ENCODE assay signal across 1 cellular context in the genomic region with DNA sequence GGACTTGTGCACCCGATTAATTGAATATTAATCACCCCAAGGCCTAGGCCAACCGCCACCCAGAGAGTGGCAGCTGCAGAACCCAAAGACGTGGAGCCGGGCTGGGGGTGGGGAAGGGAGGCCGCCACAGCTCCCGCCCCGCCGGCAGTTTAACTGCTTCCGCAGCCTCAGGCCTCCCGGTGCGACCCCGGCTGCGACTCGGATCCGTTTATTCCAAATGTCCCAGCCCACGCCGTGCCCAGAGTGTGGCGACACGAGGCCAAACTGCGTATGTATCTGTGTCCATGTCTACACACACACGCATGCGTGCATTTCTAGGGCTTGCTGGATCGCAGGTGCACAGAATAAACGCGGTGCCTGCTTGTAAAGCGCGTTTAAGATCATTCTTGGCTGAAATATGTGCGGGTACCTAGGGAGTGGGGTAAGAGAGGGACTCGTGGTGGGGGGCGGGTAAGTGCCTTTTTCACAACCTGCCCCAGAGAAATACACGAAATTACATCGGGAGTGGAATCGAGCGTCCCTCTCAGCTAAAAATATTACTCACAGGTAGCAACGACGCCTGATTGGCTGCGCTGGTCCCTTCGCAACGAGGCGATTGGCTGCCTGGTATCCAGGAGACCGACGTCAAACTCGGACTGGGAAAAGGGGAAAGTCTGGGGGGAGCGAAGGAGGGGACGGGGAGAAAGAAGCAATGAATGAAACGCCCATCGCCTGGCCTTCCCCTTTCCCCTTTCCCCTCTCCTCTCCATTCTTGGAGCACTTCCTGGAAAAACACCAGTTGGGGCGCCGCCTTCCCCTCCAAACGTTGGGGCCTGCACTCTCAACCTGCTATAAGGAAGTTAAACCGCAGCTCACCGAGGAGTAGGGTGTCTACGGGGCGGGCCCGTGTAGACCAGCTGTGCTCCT.
A peak's percentile ranks its signal among the peaks of the same experiment; 100 is the strongest.
TF ChIP-seq lines count a peak whose summit lies in the region.

No MANE protein-coding gene starts in this region.

TF ChIP-seq in HepG2, 621 proteins besides CTCF, POLR2A, EP300 and RAD21 (continued from another document and continues in another):
- TF ChIP-seq NFKB2 (CRISPR knock-in tag; IDR thresholded peaks at IDR 0.05; ENCODE audit: borderline replicate concordance) (peak; percentile 65; the same call in 1 of the 2 replicates), ZNF598 (CRISPR knock-in tag; IDR thresholded peaks at IDR 0.05; ENCODE audit: borderline replicate concordance) (peak; percentile 85; the same call in 1 of the 2 replicates), MYC (CRISPR knock-in tag; IDR thresholded peaks at IDR 0.05; ENCODE audit: borderline replicate concordance) (peak; percentile 74), TARDBP (CRISPR knock-in tag; IDR thresholded peaks at IDR 0.05) (peak; percentile 50; the same call in 1 of the 2 replicates), ZNF292 (CRISPR knock-in tag; IDR thresholded peaks at IDR 0.05; ENCODE audit: borderline replicate concordance, low read depth) (peak; percentile 52; the same call in 1 of the 2 replicates), ZNF367 (CRISPR knock-in tag; IDR thresholded peaks at IDR 0.05; ENCODE audit: borderline replicate concordance) (0 out of 2 replicates have a peak, but pooled peaks have one; percentile 40), EZH2 (conservative IDR thresholded peaks at IDR 0.05; ENCODE audit: low read depth, low read length) (no peak), RFX3 (CRISPR knock-in tag; IDR thresholded peaks at IDR 0.05) (peak; percentile 75), XRCC5 (optimal IDR thresholded peaks at IDR 0.05; ENCODE audit: low read length) (peak; percentile 70), FOXK2 (IDR thresholded peaks at IDR 0.05) (no peak), ZNF777 (CRISPR knock-in tag; IDR thresholded peaks at IDR 0.05) (no peak; the same call in 1 of the 2 replicates), ZNF326 (CRISPR knock-in tag; IDR thresholded peaks at IDR 0.05; ENCODE audit: borderline replicate concordance) (no peak), ZSCAN12 (CRISPR knock-in tag; IDR thresholded peaks at IDR 0.05) (no peak), HDAC6 (IDR thresholded peaks at IDR 0.05; ENCODE audit: low read depth, low read length) (no peak), ZSCAN20 (CRISPR knock-in tag; IDR thresholded peaks at IDR 0.05; ENCODE audit: borderline replicate concordance) (peak; percentile 83; the same call in 1 of the 2 replicates), MZF1 (CRISPR knock-in tag; IDR thresholded peaks at IDR 0.05; ENCODE audit: borderline replicate concordance) (no peak), ZNF441 (CRISPR knock-in tag; IDR thresholded peaks at IDR 0.05; ENCODE audit: borderline replicate concordance) (peak; percentile 51; the same call in 1 of the 2 replicates), ZNF713 (CRISPR knock-in tag; IDR thresholded peaks at IDR 0.05) (0 out of 2 replicates have a peak, but pooled peaks have one; percentile 18), FOXA3 (CRISPR knock-in tag; IDR thresholded peaks at IDR 0.05) (peak; percentile 29), YEATS4 (CRISPR knock-in tag; IDR thresholded peaks at IDR 0.05; ENCODE audit: borderline replicate concordance) (peak; percentile 72), ZBTB21 (CRISPR knock-in tag; IDR thresholded peaks at IDR 0.05) (0 out of 2 replicates have a peak, but pooled peaks have one; percentile 30), ATF5 (CRISPR knock-in tag; IDR thresholded peaks at IDR 0.05; ENCODE audit: low read depth) (no peak; the same call in 1 of the 2 replicates), NR2F1 (CRISPR knock-in tag; IDR thresholded peaks at IDR 0.05) (no peak), CHD4 (IDR thresholded peaks at IDR 0.05; ENCODE audit: borderline replicate concordance, low read length) (peak; percentile 57; the same call in 1 of the 2 replicates), JDP2 (CRISPR knock-in tag; IDR thresholded peaks at IDR 0.05; ENCODE audit: borderline replicate concordance) (no peak), NFIC (IDR thresholded peaks at IDR 0.05; ENCODE audit: low read length) (peak; percentile 66; the same call in 1 of the 2 replicates), ZNF331 (CRISPR knock-in tag; IDR thresholded peaks at IDR 0.05) (peak; percentile 46; the same call in 1 of the 2 replicates), SMAD3 (CRISPR knock-in tag; IDR thresholded peaks at IDR 0.05) (peak; percentile 62; the same call in 1 of the 2 replicates), ARNT (IDR thresholded peaks at IDR 0.05) (no peak), NCOR1 (IDR thresholded peaks at IDR 0.05; ENCODE audit: borderline replicate concordance, low read length) (no peak; the same call in 1 of the 2 replicates), FLYWCH1 (CRISPR knock-in tag; IDR thresholded peaks at IDR 0.05) (peak; percentile 55; the same call in 1 of the 2 replicates), ZNF296 (CRISPR knock-in tag; conservative IDR thresholded peaks at IDR 0.05) (peak; percentile 82)
- TF ChIP-seq, protein P1, sequence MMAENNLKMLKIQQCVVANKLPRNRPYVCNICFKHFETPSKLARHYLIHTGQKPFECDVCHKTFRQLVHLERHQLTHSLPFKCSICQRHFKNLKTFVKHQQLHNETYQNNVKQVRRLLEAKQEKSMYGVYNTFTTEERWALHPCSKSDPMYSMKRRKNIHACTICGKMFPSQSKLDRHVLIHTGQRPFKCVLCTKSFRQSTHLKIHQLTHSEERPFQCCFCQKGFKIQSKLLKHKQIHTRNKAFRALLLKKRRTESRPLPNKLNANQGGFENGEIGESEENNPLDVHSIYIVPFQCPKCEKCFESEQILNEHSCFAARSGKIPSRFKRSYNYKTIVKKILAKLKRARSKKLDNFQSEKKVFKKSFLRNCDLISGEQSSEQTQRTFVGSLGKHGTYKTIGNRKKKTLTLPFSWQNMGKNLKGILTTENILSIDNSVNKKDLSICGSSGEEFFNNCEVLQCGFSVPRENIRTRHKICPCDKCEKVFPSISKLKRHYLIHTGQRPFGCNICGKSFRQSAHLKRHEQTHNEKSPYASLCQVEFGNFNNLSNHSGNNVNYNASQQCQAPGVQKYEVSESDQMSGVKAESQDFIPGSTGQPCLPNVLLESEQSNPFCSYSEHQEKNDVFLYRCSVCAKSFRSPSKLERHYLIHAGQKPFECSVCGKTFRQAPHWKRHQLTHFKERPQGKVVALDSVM (CRISPR knock-in tag; IDR thresholded peaks at IDR 0.05): 0 out of 2 replicates have a peak, but pooled peaks have one; percentile 46
- TF ChIP-seq, protein P2, sequence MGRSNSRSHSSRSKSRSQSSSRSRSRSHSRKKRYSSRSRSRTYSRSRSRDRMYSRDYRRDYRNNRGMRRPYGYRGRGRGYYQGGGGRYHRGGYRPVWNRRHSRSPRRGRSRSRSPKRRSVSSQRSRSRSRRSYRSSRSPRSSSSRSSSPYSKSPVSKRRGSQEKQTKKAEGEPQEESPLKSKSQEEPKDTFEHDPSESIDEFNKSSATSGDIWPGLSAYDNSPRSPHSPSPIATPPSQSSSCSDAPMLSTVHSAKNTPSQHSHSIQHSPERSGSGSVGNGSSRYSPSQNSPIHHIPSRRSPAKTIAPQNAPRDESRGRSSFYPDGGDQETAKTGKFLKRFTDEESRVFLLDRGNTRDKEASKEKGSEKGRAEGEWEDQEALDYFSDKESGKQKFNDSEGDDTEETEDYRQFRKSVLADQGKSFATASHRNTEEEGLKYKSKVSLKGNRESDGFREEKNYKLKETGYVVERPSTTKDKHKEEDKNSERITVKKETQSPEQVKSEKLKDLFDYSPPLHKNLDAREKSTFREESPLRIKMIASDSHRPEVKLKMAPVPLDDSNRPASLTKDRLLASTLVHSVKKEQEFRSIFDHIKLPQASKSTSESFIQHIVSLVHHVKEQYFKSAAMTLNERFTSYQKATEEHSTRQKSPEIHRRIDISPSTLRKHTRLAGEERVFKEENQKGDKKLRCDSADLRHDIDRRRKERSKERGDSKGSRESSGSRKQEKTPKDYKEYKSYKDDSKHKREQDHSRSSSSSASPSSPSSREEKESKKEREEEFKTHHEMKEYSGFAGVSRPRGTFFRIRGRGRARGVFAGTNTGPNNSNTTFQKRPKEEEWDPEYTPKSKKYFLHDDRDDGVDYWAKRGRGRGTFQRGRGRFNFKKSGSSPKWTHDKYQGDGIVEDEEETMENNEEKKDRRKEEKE (IDR thresholded peaks at IDR 0.05): no peak
- TF ChIP-seq, protein P3, sequence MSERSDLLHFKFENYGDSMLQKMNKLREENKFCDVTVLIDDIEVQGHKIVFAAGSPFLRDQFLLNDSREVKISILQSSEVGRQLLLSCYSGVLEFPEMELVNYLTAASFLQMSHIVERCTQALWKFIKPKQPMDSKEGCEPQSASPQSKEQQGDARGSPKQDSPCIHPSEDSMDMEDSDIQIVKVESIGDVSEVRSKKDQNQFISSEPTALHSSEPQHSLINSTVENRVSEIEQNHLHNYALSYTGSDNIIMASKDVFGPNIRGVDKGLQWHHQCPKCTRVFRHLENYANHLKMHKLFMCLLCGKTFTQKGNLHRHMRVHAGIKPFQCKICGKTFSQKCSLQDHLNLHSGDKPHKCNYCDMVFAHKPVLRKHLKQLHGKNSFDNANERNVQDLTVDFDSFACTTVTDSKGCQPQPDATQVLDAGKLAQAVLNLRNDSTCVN (CRISPR knock-in tag; IDR thresholded peaks at IDR 0.05; ENCODE audit: borderline replicate concordance): peak; percentile 66
- TF ChIP-seq, protein P4, sequence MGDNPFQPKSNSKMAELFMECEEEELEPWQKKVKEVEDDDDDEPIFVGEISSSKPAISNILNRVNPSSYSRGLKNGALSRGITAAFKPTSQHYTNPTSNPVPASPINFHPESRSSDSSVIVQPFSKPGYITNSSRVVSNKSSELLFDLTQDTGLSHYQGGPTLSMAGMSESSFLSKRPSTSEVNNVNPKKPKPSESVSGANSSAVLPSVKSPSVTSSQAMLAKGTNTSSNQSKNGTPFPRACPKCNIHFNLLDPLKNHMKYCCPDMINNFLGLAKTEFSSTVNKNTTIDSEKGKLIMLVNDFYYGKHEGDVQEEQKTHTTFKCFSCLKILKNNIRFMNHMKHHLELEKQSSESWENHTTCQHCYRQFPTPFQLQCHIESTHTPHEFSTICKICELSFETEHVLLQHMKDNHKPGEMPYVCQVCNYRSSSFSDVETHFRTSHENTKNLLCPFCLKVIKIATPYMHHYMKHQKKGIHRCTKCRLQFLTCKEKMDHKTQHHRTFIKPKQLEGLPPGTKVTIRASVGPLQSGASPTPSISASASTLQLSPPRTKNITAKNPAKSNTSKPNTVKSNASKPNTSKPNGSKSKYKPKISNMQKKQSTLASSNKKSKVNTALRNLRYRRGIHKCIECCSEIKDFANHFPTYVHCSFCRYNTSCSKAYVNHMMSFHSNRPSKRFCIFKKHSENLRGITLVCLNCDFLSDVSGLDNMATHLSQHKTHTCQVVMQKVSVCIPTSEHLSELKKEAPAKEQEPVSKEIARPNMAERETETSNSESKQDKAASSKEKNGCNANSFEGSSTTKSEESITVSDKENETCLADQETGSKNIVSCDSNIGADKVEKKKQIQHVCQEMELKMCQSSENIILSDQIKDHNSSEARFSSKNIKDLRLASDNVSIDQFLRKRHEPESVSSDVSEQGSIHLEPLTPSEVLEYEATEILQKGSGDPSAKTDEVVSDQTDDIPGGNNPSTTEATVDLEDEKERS (CRISPR knock-in tag; IDR thresholded peaks at IDR 0.05): peak; percentile 71; the same call in 1 of the 2 replicates
- TF ChIP-seq, protein P5, sequence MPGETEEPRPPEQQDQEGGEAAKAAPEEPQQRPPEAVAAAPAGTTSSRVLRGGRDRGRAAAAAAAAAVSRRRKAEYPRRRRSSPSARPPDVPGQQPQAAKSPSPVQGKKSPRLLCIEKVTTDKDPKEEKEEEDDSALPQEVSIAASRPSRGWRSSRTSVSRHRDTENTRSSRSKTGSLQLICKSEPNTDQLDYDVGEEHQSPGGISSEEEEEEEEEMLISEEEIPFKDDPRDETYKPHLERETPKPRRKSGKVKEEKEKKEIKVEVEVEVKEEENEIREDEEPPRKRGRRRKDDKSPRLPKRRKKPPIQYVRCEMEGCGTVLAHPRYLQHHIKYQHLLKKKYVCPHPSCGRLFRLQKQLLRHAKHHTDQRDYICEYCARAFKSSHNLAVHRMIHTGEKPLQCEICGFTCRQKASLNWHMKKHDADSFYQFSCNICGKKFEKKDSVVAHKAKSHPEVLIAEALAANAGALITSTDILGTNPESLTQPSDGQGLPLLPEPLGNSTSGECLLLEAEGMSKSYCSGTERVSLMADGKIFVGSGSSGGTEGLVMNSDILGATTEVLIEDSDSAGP (CRISPR knock-in tag; IDR thresholded peaks at IDR 0.05; ENCODE audit: borderline replicate concordance): peak; percentile 64
- TF ChIP-seq, protein P6, sequence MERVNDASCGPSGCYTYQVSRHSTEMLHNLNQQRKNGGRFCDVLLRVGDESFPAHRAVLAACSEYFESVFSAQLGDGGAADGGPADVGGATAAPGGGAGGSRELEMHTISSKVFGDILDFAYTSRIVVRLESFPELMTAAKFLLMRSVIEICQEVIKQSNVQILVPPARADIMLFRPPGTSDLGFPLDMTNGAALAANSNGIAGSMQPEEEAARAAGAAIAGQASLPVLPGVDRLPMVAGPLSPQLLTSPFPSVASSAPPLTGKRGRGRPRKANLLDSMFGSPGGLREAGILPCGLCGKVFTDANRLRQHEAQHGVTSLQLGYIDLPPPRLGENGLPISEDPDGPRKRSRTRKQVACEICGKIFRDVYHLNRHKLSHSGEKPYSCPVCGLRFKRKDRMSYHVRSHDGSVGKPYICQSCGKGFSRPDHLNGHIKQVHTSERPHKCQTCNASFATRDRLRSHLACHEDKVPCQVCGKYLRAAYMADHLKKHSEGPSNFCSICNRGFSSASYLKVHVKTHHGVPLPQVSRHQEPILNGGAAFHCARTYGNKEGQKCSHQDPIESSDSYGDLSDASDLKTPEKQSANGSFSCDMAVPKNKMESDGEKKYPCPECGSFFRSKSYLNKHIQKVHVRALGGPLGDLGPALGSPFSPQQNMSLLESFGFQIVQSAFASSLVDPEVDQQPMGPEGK (CRISPR knock-in tag; IDR thresholded peaks at IDR 0.05): peak; percentile 86
- TF ChIP-seq, protein P7, sequence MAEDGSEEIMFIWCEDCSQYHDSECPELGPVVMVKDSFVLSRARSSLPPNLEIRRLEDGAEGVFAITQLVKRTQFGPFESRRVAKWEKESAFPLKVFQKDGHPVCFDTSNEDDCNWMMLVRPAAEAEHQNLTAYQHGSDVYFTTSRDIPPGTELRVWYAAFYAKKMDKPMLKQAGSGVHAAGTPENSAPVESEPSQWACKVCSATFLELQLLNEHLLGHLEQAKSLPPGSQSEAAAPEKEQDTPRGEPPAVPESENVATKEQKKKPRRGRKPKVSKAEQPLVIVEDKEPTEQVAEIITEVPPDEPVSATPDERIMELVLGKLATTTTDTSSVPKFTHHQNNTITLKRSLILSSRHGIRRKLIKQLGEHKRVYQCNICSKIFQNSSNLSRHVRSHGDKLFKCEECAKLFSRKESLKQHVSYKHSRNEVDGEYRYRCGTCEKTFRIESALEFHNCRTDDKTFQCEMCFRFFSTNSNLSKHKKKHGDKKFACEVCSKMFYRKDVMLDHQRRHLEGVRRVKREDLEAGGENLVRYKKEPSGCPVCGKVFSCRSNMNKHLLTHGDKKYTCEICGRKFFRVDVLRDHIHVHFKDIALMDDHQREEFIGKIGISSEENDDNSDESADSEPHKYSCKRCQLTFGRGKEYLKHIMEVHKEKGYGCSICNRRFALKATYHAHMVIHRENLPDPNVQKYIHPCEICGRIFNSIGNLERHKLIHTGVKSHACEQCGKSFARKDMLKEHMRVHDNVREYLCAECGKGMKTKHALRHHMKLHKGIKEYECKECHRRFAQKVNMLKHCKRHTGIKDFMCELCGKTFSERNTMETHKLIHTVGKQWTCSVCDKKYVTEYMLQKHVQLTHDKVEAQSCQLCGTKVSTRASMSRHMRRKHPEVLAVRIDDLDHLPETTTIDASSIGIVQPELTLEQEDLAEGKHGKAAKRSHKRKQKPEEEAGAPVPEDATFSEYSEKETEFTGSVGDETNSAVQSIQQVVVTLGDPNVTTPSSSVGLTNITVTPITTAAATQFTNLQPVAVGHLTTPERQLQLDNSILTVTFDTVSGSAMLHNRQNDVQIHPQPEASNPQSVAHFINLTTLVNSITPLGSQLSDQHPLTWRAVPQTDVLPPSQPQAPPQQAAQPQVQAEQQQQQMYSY (CRISPR knock-in tag; IDR thresholded peaks at IDR 0.05): peak; percentile 92
